In the genomic region with DNA sequence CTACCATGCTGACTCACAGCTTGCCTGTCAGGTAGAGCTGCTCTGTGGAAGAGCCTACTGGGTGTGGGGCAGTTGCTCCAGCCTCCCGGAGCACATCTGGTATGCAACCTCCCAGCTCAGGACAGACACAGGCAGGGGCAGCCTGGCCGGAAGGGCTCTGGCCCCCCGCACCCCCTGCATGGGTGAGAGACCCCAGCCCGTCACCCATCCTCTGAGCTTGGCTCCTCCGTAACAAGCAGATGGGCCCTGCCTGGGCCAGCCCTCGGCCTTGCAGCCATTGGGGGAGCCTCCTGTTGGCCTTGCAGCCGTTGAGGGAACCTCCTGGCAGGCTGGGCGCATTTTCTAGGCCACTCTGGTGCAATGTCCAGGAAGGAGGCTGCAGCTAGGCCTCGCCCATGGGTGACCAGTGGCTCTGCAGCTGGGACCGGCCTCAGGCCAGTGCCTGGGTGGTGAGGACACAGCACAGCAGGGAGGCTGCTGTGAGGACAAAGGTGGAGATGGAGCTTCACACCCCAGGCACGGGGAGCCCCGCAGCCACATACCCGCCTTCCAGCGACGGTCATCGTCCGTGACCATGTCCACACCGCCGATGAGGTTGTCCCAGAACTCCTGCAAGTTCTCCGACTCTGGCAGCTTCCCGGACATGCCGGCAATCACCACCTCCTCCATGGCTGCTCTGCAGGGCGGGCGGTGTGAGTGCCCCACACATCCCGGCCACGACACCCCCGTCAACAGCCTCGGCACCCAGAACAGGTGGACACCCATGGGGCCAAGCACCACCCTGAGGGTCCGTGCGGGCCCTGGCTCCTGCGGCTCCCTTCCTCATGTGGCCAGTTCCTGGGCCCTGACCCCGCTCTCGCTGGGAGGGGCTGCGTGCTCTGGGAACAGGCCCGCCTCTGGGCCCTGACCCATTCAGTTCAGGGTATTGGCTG, we compare ENCODE assay signal across 8 cellular contexts. TPM values are rescaled to one million over a fixed set of nuclear protein-coding genes. Genes with fewer than 3 reads are reported as not detected.
DNase-seq lines count a peak whose midpoint lies in the region; ATAC-seq, FAIRE-seq and TF ChIP-seq lines count a peak whose summit lies in the region.

No MANE protein-coding gene starts in this region.

- H3K4me3 Mint-ChIP-seq in CD4-positive, alpha-beta memory T cell = peak overlapping the region in 6 of 8 donors; percentile 21 to 59 (median 57)
- H3K4me3 Mint-ChIP-seq in dendritic cell treated with granulocyte-macrophage colony-stimulating factor and Interleukin-4, amounts not matched to agents 40 ng/mL and 50 ng/mL, for 4 days = peak overlapping the region; percentile 83
- H3K4me3 Mint-ChIP-seq in nephron = peak overlapping the region; percentile 77 to 83 (median 79)

- FAIRE-seq in small intestine (lab: Jason Lieb, UNC) = no peak

- DNase-seq in CD4-positive, alpha-beta memory T cell = peak in 1 of 5 donors; percentile 32
- peak; percentile 12 for DNase-seq in NB4 (ENCODE audit: low read depth)
- no peak for DNase-seq in central memory CD4-positive, alpha-beta T cell
- no peak for DNase-seq in small intestine

- TF ChIP-seq CTCF in NB4 (IDR thresholded peaks at IDR 0.05; ENCODE audit: low read depth, low read length) = no peak
- TF ChIP-seq CTCF in nephron (IDR thresholded peaks at IDR 0.05; ENCODE audit: unreplicated experiment in 3 of 3) = no peak

- POLR2A ChIA-PET in CD4-positive, alpha-beta memory T cell (lab: Charles Lee; ENCODE audit: partially characterized antibody) = interaction anchor here (1.5 kb wide), 2 partner anchors 10 to 31 kb away, joined by 5 to 6 read pairs; no protein-coding TSS in a partner anchor

- H3K9me3 ChIP-seq in CD4-positive, alpha-beta memory T cell (ENCODE audit: control insufficient read depth in 1 of 2, low read length in 2 of 2) = no peaks in the 10 kb centered on the region
- H3K9me3 ChIP-seq in small intestine (ENCODE audit: control insufficient read depth, low read depth) = no peaks in the 10 kb centered on the region

- H3K27me3 ChIP-seq in CD4-positive, alpha-beta memory T cell (ENCODE audit: insufficient read depth, low read length) = no peaks in the 10 kb centered on the region
- H3K27me3 ChIP-seq in small intestine (ENCODE audit: control insufficient read depth in 2 of 2, insufficient read depth in 2 of 2, low read length in 2 of 2) = no peaks in the 10 kb centered on the region

- no peak for TF ChIP-seq POLR2A in NB4 (IDR thresholded peaks at IDR 0.05; ENCODE audit: extremely low read depth, insufficient read length)

- CTCF ChIA-PET in CD4-positive, alpha-beta memory T cell (lab: Charles Lee; ENCODE audit: partially characterized antibody) = interaction anchor here (1.0 kb wide), 1 partner anchor 66 kb away, joined by 3 read pairs; no protein-coding TSS in a partner anchor

- H3K27ac ChIP-seq in CD4-positive, alpha-beta memory T cell (ENCODE audit: low read depth, low read length) = no peak overlapping the region
- H3K27ac ChIP-seq in small intestine (ENCODE audit: low read depth in 1 of 2, low read length in 1 of 2) = no peak overlapping the region

- ATAC-seq in GM21717 (IDR thresholded peaks at IDR 0.05; ENCODE audit: unreplicated experiment) (no peak), HG03342 (IDR thresholded peaks at IDR 0.05; ENCODE audit: unreplicated experiment) (no peak)

- peaks cover 20% of the 10 kb centered on the region for H3K4me1 ChIP-seq in CD4-positive, alpha-beta memory T cell (ENCODE audit: insufficient read depth, low read length)
- H3K4me1 ChIP-seq in small intestine (ENCODE audit: control insufficient read depth in 2 of 2, insufficient read depth in 1 of 2, low read depth in 1 of 2, low read length in 1 of 2) = peaks cover 2 to 6% of the 10 kb centered on the region in 2 donors

- no peak overlapping the region for H3K27ac Mint-ChIP-seq in CD4-positive, alpha-beta memory T cell
- H3K27ac Mint-ChIP-seq in dendritic cell treated with granulocyte-macrophage colony-stimulating factor and Interleukin-4, amounts not matched to agents 40 ng/mL and 50 ng/mL, for 4 days = peak overlapping the region; percentile 60
- no peak overlapping the region for H3K27ac Mint-ChIP-seq in nephron

- no peaks in the 10 kb centered on the region for H3K27me3 Mint-ChIP-seq in CD4-positive, alpha-beta memory T cell
- H3K27me3 Mint-ChIP-seq in dendritic cell treated with granulocyte-macrophage colony-stimulating factor and Interleukin-4, amounts not matched to agents 40 ng/mL and 50 ng/mL, for 4 days = peaks cover 5% of the 10 kb centered on the region
- no peaks in the 10 kb centered on the region for H3K27me3 Mint-ChIP-seq in nephron (ENCODE audit: low read depth)

- H3K4me1 Mint-ChIP-seq in CD4-positive, alpha-beta memory T cell = peaks cover 0 to 20% (median 2%) of the 10 kb centered on the region in 4 donors
- peaks cover 33% of the 10 kb centered on the region for H3K4me1 Mint-ChIP-seq in dendritic cell treated with granulocyte-macrophage colony-stimulating factor and Interleukin-4, amounts not matched to agents 40 ng/mL and 50 ng/mL, for 4 days (ENCODE audit: low read depth)
- H3K4me1 Mint-ChIP-seq in nephron = no peaks in the 10 kb centered on the region

- H3K4me3 ChIP-seq in CD4-positive, alpha-beta memory T cell (ENCODE audit: low read length in 2 of 2) = no peak overlapping the region
- H3K4me3 ChIP-seq in NB4 (ENCODE audit: low read depth, low read length) = peak overlapping the region; percentile 86
- no peak overlapping the region for H3K4me3 ChIP-seq in small intestine (ENCODE audit: low read depth in 1 of 2, low read length in 2 of 2)

- H3K9me3 Mint-ChIP-seq in CD4-positive, alpha-beta memory T cell = no peaks in the 10 kb centered on the region
- no peaks in the 10 kb centered on the region for H3K9me3 Mint-ChIP-seq in dendritic cell treated with granulocyte-macrophage colony-stimulating factor and Interleukin-4, amounts not matched to agents 40 ng/mL and 50 ng/mL, for 4 days
- no peaks in the 10 kb centered on the region for H3K9me3 Mint-ChIP-seq in nephron

- WGBS in small intestine, 3 donors = 92 to 96% (median 94%) methylated on average over 35 of the region's 35 CpGs

- H3K36me3 ChIP-seq in CD4-positive, alpha-beta memory T cell (ENCODE audit: insufficient read depth, low read length) = peaks cover 14% of the 10 kb centered on the region
- peaks cover 9 to 17% of the 10 kb centered on the region in 2 donors for H3K36me3 ChIP-seq in small intestine (ENCODE audit: control insufficient read depth in 2 of 2, insufficient read depth in 2 of 2, low read length in 2 of 2)

- intact Hi-C loops in CD4-positive, alpha-beta memory T cell (cut with micrococcal nuclease) = loop anchor here (5.0 kb wide), 3 partner anchors 44 to 414 kb away; a partner anchor contains a TSS
- intact Hi-C loops in dendritic cell treated with granulocyte-macrophage colony-stimulating factor and Interleukin-4, amounts not matched to agents 40 ng/mL and 50 ng/mL, for 4 days (cut with micrococcal nuclease) = no loop called here

- H3K36me3 Mint-ChIP-seq in CD4-positive, alpha-beta memory T cell = peaks cover 3 to 7% of the 10 kb centered on the region in 2 donors
- peaks cover 67% of the 10 kb centered on the region for H3K36me3 Mint-ChIP-seq in dendritic cell treated with granulocyte-macrophage colony-stimulating factor and Interleukin-4, amounts not matched to agents 40 ng/mL and 50 ng/mL, for 4 days (ENCODE audit: low read depth)
- H3K36me3 Mint-ChIP-seq in nephron (ENCODE audit: low read depth) = peaks cover 5% of the 10 kb centered on the region

RNA-seq across cellular contexts. Expression of a gene that starts 2.0 kb away (rescaled TPM):
- 10 to 100 TPM; 26.5 to 27.7 TPM for total RNA-seq in CD4-positive, alpha-beta memory T cell
- polyA plus RNA-seq in CD4-positive, alpha-beta memory T cell = 1 to 10 TPM in 1 of 2 donors, under 1 TPM in 1; 0.03 to 3.5 TPM
- polyA plus RNA-seq in small intestine = 100 to 1,000 TPM in 1 of 3 donors, 10 to 100 TPM in 2; 13.2 to 103 (median 13.5) TPM

RNA-seq across cellular contexts. Expression of a gene that starts 30.4 kb away (rescaled TPM):
- total RNA-seq in CD4-positive, alpha-beta memory T cell = 100 to 1,000 TPM; 139 to 141 TPM
- 100 to 1,000 TPM in 1 of 2 donors, 10 to 100 TPM in 1; 48.1 to 138 TPM for polyA plus RNA-seq in CD4-positive, alpha-beta memory T cell
- 100 to 1,000 TPM; 115 to 170 (median 140) TPM for polyA plus RNA-seq in small intestine

RNA-seq across cellular contexts. Expression of a gene that starts 44.3 kb away (rescaled TPM):
- 10 to 100 TPM; 85.1 to 89.0 TPM for total RNA-seq in CD4-positive, alpha-beta memory T cell
- 100 to 1,000 TPM; 139 to 148 TPM for polyA plus RNA-seq in CD4-positive, alpha-beta memory T cell
- polyA plus RNA-seq in small intestine = 100 to 1,000 TPM in 2 of 3 donors, 10 to 100 TPM in 1; 80.4 to 161 (median 156) TPM

RNA-seq across cellular contexts. Expression of a gene that starts 44.4 kb away (rescaled TPM):
- 10 to 100 TPM; 37.6 to 44.0 TPM for total RNA-seq in CD4-positive, alpha-beta memory T cell
- polyA plus RNA-seq in CD4-positive, alpha-beta memory T cell = 1 to 10 TPM; 6.2 to 8.2 TPM
- 10 to 100 TPM; 35.4 to 43.8 (median 40.0) TPM for polyA plus RNA-seq in small intestine

RNA-seq across cellular contexts. Expression of a gene that starts 58.5 kb away (rescaled TPM):
- total RNA-seq in CD4-positive, alpha-beta memory T cell = 10 to 100 TPM; 65.9 to 68.2 TPM
- polyA plus RNA-seq in CD4-positive, alpha-beta memory T cell = 100 to 1,000 TPM; 118 to 164 TPM
- polyA plus RNA-seq in small intestine = 100 to 1,000 TPM; 103 to 147 (median 121) TPM
